Comparison of ENCODE assay signal across 27 cellular contexts in the genomic region with DNA sequence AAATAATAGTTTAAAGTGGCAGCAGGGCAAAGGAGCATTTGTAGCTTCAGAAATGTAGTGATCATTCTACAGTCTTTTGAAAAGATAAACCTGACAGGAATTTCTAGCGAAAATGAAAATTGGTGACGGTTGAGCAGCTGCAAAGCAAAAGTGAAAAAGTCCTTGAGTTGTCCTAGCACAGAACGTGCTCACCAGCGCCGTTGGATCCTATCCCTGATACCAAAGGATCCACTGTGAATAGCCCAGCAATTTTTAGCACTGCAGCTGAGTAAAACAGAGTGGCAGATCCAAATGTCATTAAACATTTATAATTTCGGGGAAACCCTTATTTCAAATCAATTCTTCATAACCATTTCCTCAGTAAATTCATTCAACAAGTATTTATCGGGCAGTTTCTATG.
"Had no signal": no experiment of that assay in that cellular context is flagged by ENCODE, and none has a peak within 500 bp of the region (broad histone marks: within the 10 kb centered on the region; RNA-seq: fewer than 3 reads in every experiment).

No MANE protein-coding gene starts in this region.

- H3K27ac ChIP-seq: Peyer's patch, VCaP had no signal

- H3K4me1 ChIP-seq: Peyer's patch had no signal

- H3K27me3 ChIP-seq: Peyer's patch had no signal

- DNase-seq: activated CD4-positive, alpha-beta memory T cell treated with anti-CD3 and anti-CD28 coated beads, Interleukin-2, amount 10 ng/mL, durations not matched to agents 7 days and 5 days; activated CD4-positive, alpha-beta T cell treated with anti-CD3 and anti-CD28 coated beads for 36 hours; activated CD4-positive, alpha-beta T cell treated with anti-CD3 and anti-CD28 coated beads, Interleukin-2, amount 50 U/mL, for 1 hour; activated gamma-delta T cell; activated naive CD4-positive, alpha-beta T cell treated with anti-CD3 and anti-CD28 coated beads for 36 hours; activated T-cell treated with anti-CD3 and anti-CD28 coated beads for 4 hours; activated T-cell treated with anti-CD3 and anti-CD28 coated beads, Interleukin-2, amount 50 U/mL, for 48 hours; amygdala; MM.1S; NCI-H1105 treated with DMSO at 0.1 percent for 48 hours; NCI-H1436 treated with DMSO at 0.1 percent for 48 hours; NCI-H187 treated with DMSO at 0.1 percent for 48 hours; NCI-H2171; NCI-H226; NCI-H510A; NCI-H526 treated with DMSO at 0.1 percent for 48 hours; NCI-H82; NK-92 treated with Interleukin-12 subunit alpha and Interleukin-12 subunit beta, amount 100 ng/mL, for 24 hours; Peyer's patch; SIG-M5; T-cell; T-helper 2 cell; T1000 had no signal

- H3K27me3 Mint-ChIP-seq: activated CD4-positive, alpha-beta memory T cell treated with anti-CD3 and anti-CD28 coated beads, Interleukin-2, amount 10 ng/mL, durations not matched to agents 7 days and 5 days; activated CD4-positive, alpha-beta T cell treated with anti-CD3 and anti-CD28 coated beads for 36 hours; activated naive CD8-positive, alpha-beta T cell; activated T-helper 17 cell treated with anti-CD3 and anti-CD28 coated beads, Interleukin-2, amount 50 U/mL, for 72 hours; brain; T-cell had no signal

- H3K4me3 ChIP-seq: Peyer's patch had no signal

- H3K9me3 ChIP-seq: Peyer's patch had no signal

- H3K36me3 Mint-ChIP-seq: activated naive CD8-positive, alpha-beta T cell; brain; T-cell had no signal

- H3K27ac Mint-ChIP-seq: activated CD4-positive, alpha-beta memory T cell treated with anti-CD3 and anti-CD28 coated beads, Interleukin-2, amount 10 ng/mL, durations not matched to agents 7 days and 5 days; activated CD4-positive, alpha-beta T cell treated with anti-CD3 and anti-CD28 coated beads for 36 hours; activated naive CD4-positive, alpha-beta T cell treated with anti-CD3 and anti-CD28 coated beads for 36 hours; activated naive CD8-positive, alpha-beta T cell; activated T-helper 17 cell treated with anti-CD3 and anti-CD28 coated beads, Interleukin-2, amount 50 U/mL, for 72 hours; brain; T-cell had no signal

- H3K36me3 ChIP-seq: Peyer's patch had no signal

- H3K4me3 Mint-ChIP-seq: activated CD4-positive, alpha-beta memory T cell treated with anti-CD3 and anti-CD28 coated beads, Interleukin-2, amount 10 ng/mL, durations not matched to agents 7 days and 5 days; activated CD4-positive, alpha-beta T cell treated with anti-CD3 and anti-CD28 coated beads for 36 hours; activated naive CD4-positive, alpha-beta T cell treated with anti-CD3 and anti-CD28 coated beads for 36 hours; activated naive CD8-positive, alpha-beta T cell; activated T-helper 17 cell treated with anti-CD3 and anti-CD28 coated beads, Interleukin-2, amount 50 U/mL, for 72 hours; brain; T-cell had no signal

- H3K4me1 Mint-ChIP-seq: activated CD4-positive, alpha-beta memory T cell treated with anti-CD3 and anti-CD28 coated beads, Interleukin-2, amount 10 ng/mL, durations not matched to agents 7 days and 5 days; activated CD4-positive, alpha-beta T cell treated with anti-CD3 and anti-CD28 coated beads for 36 hours; activated T-helper 17 cell treated with anti-CD3 and anti-CD28 coated beads, Interleukin-2, amount 50 U/mL, for 72 hours; T-cell had no signal

- ATAC-seq: activated CD4-positive, alpha-beta T cell treated with anti-CD3 and anti-CD28 coated beads for 36 hours; activated T-helper 17 cell treated with anti-CD3 and anti-CD28 coated beads, Interleukin-2, amount 50 U/mL, for 72 hours; T-cell had no signal

- H3K9me3 Mint-ChIP-seq: activated CD4-positive, alpha-beta memory T cell treated with anti-CD3 and anti-CD28 coated beads, Interleukin-2, amount 10 ng/mL, durations not matched to agents 7 days and 5 days; activated naive CD4-positive, alpha-beta T cell treated with anti-CD3 and anti-CD28 coated beads for 36 hours; activated T-helper 17 cell treated with anti-CD3 and anti-CD28 coated beads, Interleukin-2, amount 50 U/mL, for 72 hours; brain had no signal
